ENCODE assay signal across 12 cellular contexts in the genomic region with DNA sequence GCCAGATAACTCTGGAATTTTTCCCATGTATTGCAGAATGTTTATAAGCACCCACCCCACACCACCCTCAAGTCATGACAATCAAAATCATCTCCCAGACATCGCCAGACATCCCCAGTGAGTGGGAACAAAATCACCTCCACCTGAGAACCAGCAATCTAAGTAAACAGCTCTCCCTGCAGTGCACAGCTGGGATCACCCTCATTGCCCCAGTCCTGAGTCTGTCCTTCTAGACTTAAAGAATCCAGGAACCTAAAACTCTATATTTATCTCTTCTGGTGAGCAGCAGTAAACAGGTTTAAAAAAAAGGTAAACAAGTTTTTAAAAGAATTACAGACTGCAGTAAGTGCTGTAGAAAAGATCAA. TPM values are rescaled to one million over a fixed set of nuclear protein-coding genes. Genes with fewer than 3 reads are reported as not detected.
DNase-seq lines count a peak whose midpoint lies in the region; ATAC-seq, FAIRE-seq and TF ChIP-seq lines count a peak whose summit lies in the region.
"Had no signal": no experiment of that assay in that cellular context is flagged by ENCODE, and none has a peak within 500 bp of the region (broad histone marks: within the 10 kb centered on the region; RNA-seq: fewer than 3 reads in every experiment).

No MANE protein-coding gene starts in this region.

- H3K27ac ChIP-seq in SK-N-SH (ENCODE audit: low read depth in 2 of 2, low read length in 1 of 2) (peak overlapping the region in 1 of 2 experiments; percentile 92; a peak in 2 of 4 replicates), GM12878 (ENCODE audit: control insufficient read depth, insufficient read depth) (no peak overlapping the region), neural cell (ENCODE audit: low read length) (no peak overlapping the region), osteoblast (ENCODE audit: low read depth, low read length) (no peak overlapping the region)
- H3K27ac ChIP-seq: BLaER1 treated with 17β-estradiol and CSF1 and Interleukin-3, amounts not matched to agents 10 nM and 100 nM had no signal

- TF ChIP-seq POLR2A in GM12878 (IDR thresholded peaks at IDR 0.05; ENCODE audit: low read depth, low read length): no peak

- CTCF ChIA-PET in SK-N-SH (lab: Yijun Ruan, JAX) (interaction anchor here (0.7 to 2.7 kb wide), 7 partner anchors 11 to 195 kb away, joined by 3 to 21 read pairs (median 4); no protein-coding TSS in a partner anchor), GM12878 (lab: Yijun Ruan, JAX) (interaction anchor here (1.6 kb wide), 1 partner anchor 8 kb away, joined by 4 read pairs; no protein-coding TSS in a partner anchor)

- H3K9me2 ChIP-seq in SK-N-SH: no peaks in the 10 kb centered on the region
- H3K9me2 ChIP-seq in neural cell (ENCODE audit: insufficient read depth, low read length): no peaks in the 10 kb centered on the region

- H2AFZ ChIP-seq in SK-N-SH (ENCODE audit: low read depth): no peak overlapping the region
- no peak overlapping the region for H2AFZ ChIP-seq in GM12878 (ENCODE audit: control insufficient read depth, low read depth, low read length)
- no peak overlapping the region for H2AFZ ChIP-seq in neural cell (ENCODE audit: low read depth, low read length)
- H2AFZ ChIP-seq in osteoblast (ENCODE audit: low read length): no peak overlapping the region

- H3K36me3 ChIP-seq in SK-N-SH (replicated peaks in 1 of 2; ENCODE audit: control insufficient read depth in 1 of 2, insufficient read depth in 2 of 2, low read length in 1 of 2) (no peaks in the 10 kb centered on the region), GM12878 (ENCODE audit: control insufficient read depth in 2 of 2, insufficient read depth in 2 of 2, low read length in 1 of 2) (no peaks in the 10 kb centered on the region), neural cell (ENCODE audit: insufficient read depth, low read length) (no peaks in the 10 kb centered on the region), osteoblast (ENCODE audit: insufficient read depth, low read length) (no peaks in the 10 kb centered on the region)
- H3K36me3 ChIP-seq: BLaER1 treated with 17β-estradiol and CSF1 and Interleukin-3, amounts not matched to agents 10 nM and 100 nM had no signal

- RAD21 ChIA-PET in GM12878 (lab: Charles Lee; ENCODE audit: unreplicated experiment): interaction anchor here (1.0 to 1.4 kb wide), 2 partner anchors 62 to 149 kb away, joined by 4 read pairs; no protein-coding TSS in a partner anchor

- H3K4me3 ChIP-seq in SK-N-SH (ENCODE audit: low read depth in 2 of 2, low read length in 1 of 2) (no peak overlapping the region), GM12878 (no peak overlapping the region), neural cell (ENCODE audit: low read length) (no peak overlapping the region), osteoblast (ENCODE audit: insufficient read depth, low read length) (no peak overlapping the region)
- H3K4me3 ChIP-seq: BLaER1 treated with 17β-estradiol and CSF1 and Interleukin-3, amounts not matched to agents 10 nM and 100 nM had no signal

- H3K4me2 ChIP-seq in SK-N-SH (no peak overlapping the region), GM12878 (ENCODE audit: control insufficient read depth, insufficient read depth) (no peak overlapping the region), neural cell (ENCODE audit: low read length) (no peak overlapping the region), osteoblast (ENCODE audit: insufficient read depth, low read length) (no peak overlapping the region)
- H3K4me2 ChIP-seq: BLaER1 treated with 17β-estradiol and CSF1 and Interleukin-3, amounts not matched to agents 10 nM and 100 nM had no signal

- SMC1A ChIA-PET in GM12878 (lab: Charles Lee; ENCODE audit: uncharacterized antibody, unreplicated experiment): interaction anchor here (0.9 kb wide), 1 partner anchor 148 kb away, joined by 3 read pairs; no protein-coding TSS in a partner anchor

- H3K9me3 ChIP-seq in SK-N-SH: no peaks in the 10 kb centered on the region
- H3K9me3 ChIP-seq in GM12878 (replicated peaks; ENCODE audit: control insufficient read depth, insufficient read depth, low read length): peaks cover 2% of the 10 kb centered on the region; the same call in 2 of the 3 replicates
- no peaks in the 10 kb centered on the region for H3K9me3 ChIP-seq in neural cell (ENCODE audit: low read length)
- H3K9me3 ChIP-seq in osteoblast (ENCODE audit: low read depth, low read length): no peaks in the 10 kb centered on the region

- DNase-seq in SK-N-SH (no peak), GM12878 (ENCODE audit: low read depth, low spot score) (no peak), left colon (no peak), osteoblast (ENCODE audit: insufficient read length, low spot score, missing footprints) (no peak), ecto neural progenitor cell (ENCODE audit: low spot score) (no peak)
- DNase-seq: 8988T; CD4-positive, CD25-positive, alpha-beta regulatory T cell had no signal

- TF ChIP-seq CTCF in SK-N-SH (IDR thresholded peaks at IDR 0.05): no peak
- TF ChIP-seq CTCF in GM12878 (IDR thresholded peaks at IDR 0.05 in 2 of 3, conservative IDR thresholded peaks at IDR 0.05 in 1 of 3; ENCODE audit: control insufficient read depth in 2 of 3, extremely low read depth in 1 of 3, insufficient read depth in 1 of 3, low read depth in 3 of 3, low read length in 3 of 3): peak in 1 of 3 experiments; percentile 22; a peak in 1 of 6 replicates
- peak; percentile 52 for TF ChIP-seq CTCF in neural cell (IDR thresholded peaks at IDR 0.05; ENCODE audit: poor library complexity, severe bottlenecking)
- TF ChIP-seq CTCF in osteoblast (IDR thresholded peaks at IDR 0.05; ENCODE audit: extremely low read depth, low read depth, low read length): no peak

- no peak for ATAC-seq in SK-N-SH treated with all-trans-retinoic acid at 6 μM for 48 hours
- ATAC-seq in GM12878: no peak
- ATAC-seq in left colon: no peak

- TF ChIP-seq EP300 in SK-N-SH (IDR thresholded peaks at IDR 0.05; ENCODE audit: borderline replicate concordance in 1 of 2, low read depth in 1 of 2, low read length in 1 of 2): no peak
- no peak for TF ChIP-seq EP300 in GM12878 (IDR thresholded peaks at IDR 0.05; ENCODE audit: borderline replicate concordance in 1 of 2, control insufficient read depth in 1 of 2, low read depth in 2 of 2, low read length in 2 of 2)
- TF ChIP-seq EP300 in neural cell (conservative IDR thresholded peaks at IDR 0.05; ENCODE audit: poor library complexity, severe bottlenecking): no peak

- 9% methylated on average over 1 of the region's 1 CpG for WGBS in SK-N-SH (ENCODE audit: low lambda C conversion rate)
- WGBS in GM12878 (ENCODE audit: insufficient coverage, insufficient replicate concordance, low lambda C conversion rate, missing lambda C conversion rate): 21% methylated on average over 1 of the region's 1 CpG

- TF ChIP-seq RAD21 in SK-N-SH (IDR thresholded peaks at IDR 0.05; ENCODE audit: low read length) (peak; percentile 59), GM12878 (IDR thresholded peaks at IDR 0.05; ENCODE audit: insufficient read depth, low read depth, low read length) (peak; percentile 53), neural cell (conservative IDR thresholded peaks at IDR 0.05) (peak; percentile 65)

- no peak for FAIRE-seq in GM12878 (lab: Jason Lieb, UNC)
- FAIRE-seq: GM12891, H54 had no signal

- no peaks in the 10 kb centered on the region for H3F3A ChIP-seq in SK-N-SH (replicated peaks; ENCODE audit: insufficient read depth)
- H3F3A ChIP-seq in neural cell (ENCODE audit: insufficient read depth, low read length, poor library complexity, severe bottlenecking): no peaks in the 10 kb centered on the region

- intact Hi-C loops in GM12878 (cut with micrococcal nuclease; ENCODE audit: unreplicated experiment): no loop called here
- intact Hi-C loops in left colon (cut with DNase I, micrococcal nuclease): no loop called here

- POLR2A ChIA-PET in SK-N-SH (lab: Yijun Ruan, JAX) (interaction anchor here (0.6 to 1.8 kb wide), 3 partner anchors 10 to 43 kb away, joined by 3 to 6 read pairs (median 3); a partner anchor contains a TSS), GM12878 (lab: Charles Lee) (no interaction called here)

- BruUV-seq in GM12878 (replicated peaks; lab: Mats Ljungman, UMichigan): no TSS peak

- in situ Hi-C loops in GM12878 (cut with MboI): no loop called here

- no peaks in the 10 kb centered on the region for H3K27me3 ChIP-seq in SK-N-SH (ENCODE audit: insufficient read depth)
- no peaks in the 10 kb centered on the region for H3K27me3 ChIP-seq in GM12878 (replicated peaks in 1 of 2; ENCODE audit: control insufficient read depth in 2 of 2, insufficient read depth in 2 of 2, low read length in 1 of 2)
- no peaks in the 10 kb centered on the region for H3K27me3 ChIP-seq in neural cell (ENCODE audit: insufficient read depth, low read depth, low read length)
- H3K27me3 ChIP-seq in osteoblast (ENCODE audit: insufficient read depth, low read length): peaks cover 4% of the 10 kb centered on the region
- H3K27me3 ChIP-seq: BLaER1 treated with 17β-estradiol and CSF1 and Interleukin-3, amounts not matched to agents 10 nM and 100 nM had no signal

- H3K9ac ChIP-seq in SK-N-SH (no peak overlapping the region), GM12878 (ENCODE audit: control insufficient read depth, insufficient read depth, low read length) (no peak overlapping the region), neural cell (ENCODE audit: low read length) (no peak overlapping the region)
- H3K9ac ChIP-seq: BLaER1 treated with 17β-estradiol and CSF1 and Interleukin-3, amounts not matched to agents 10 nM and 100 nM had no signal

- H4K20me1 ChIP-seq in SK-N-SH (ENCODE audit: insufficient read depth) (no peaks in the 10 kb centered on the region), GM12878 (ENCODE audit: control insufficient read depth, insufficient read depth) (no peaks in the 10 kb centered on the region), neural cell (ENCODE audit: insufficient read depth) (no peaks in the 10 kb centered on the region), osteoblast (ENCODE audit: insufficient read depth, low read length) (no peaks in the 10 kb centered on the region)
- H4K20me1 ChIP-seq: BLaER1 treated with 17β-estradiol and CSF1 and Interleukin-3, amounts not matched to agents 10 nM and 100 nM had no signal

- H3K4me1 ChIP-seq in SK-N-SH (ENCODE audit: control insufficient read depth in 1 of 2, insufficient read depth in 2 of 2, low read depth in 1 of 2, low read length in 1 of 2) (peaks cover 0 to 35% of the 10 kb centered on the region in 2 experiments; a peak in 2 of 4 replicates), GM12878 (ENCODE audit: control insufficient read depth, insufficient read depth, low read length) (no peaks in the 10 kb centered on the region), osteoblast (ENCODE audit: insufficient read depth, low read length) (no peaks in the 10 kb centered on the region)

- no peaks in the 10 kb centered on the region for H3K79me2 ChIP-seq in SK-N-SH (ENCODE audit: insufficient read depth)
- H3K79me2 ChIP-seq in GM12878 (ENCODE audit: control insufficient read depth, insufficient read depth, low read length): no peaks in the 10 kb centered on the region
- H3K79me2 ChIP-seq in neural cell (replicated peaks; ENCODE audit: insufficient read depth, low read length): no peaks in the 10 kb centered on the region
- H3K79me2 ChIP-seq in osteoblast (ENCODE audit: insufficient read depth, low read length): no peaks in the 10 kb centered on the region

RNA-seq across cellular contexts. Expression of a gene that starts 43.3 kb away (rescaled TPM):
- polyA plus RNA-seq in SK-N-SH (2012; rRNA removed): 0.15 and 0.31 TPM in 2 replicates
- 0.45 and 0.51 TPM in 2 replicates for polyA plus RNA-seq in SK-N-SH (2012; cell fraction: cytosol; rRNA removed)
- polyA plus RNA-seq in SK-N-SH (2012; cell fraction: nucleus; rRNA removed): 0.10 and 0.35 TPM in 2 replicates
- total RNA-seq in GM12878 (2013; cell fraction: nucleolus; rRNA removed): 23.1 and 24.6 TPM in 2 replicates
- 27.8 and 30.1 TPM in 2 replicates for total RNA-seq in GM12878 (2014; rRNA removed)
- total RNA-seq in GM12878 (2014; rRNA removed; fragmentation: Illumina TruSeq; extraction: Trizol): 26.2 and 28.0 TPM in 2 replicates
- 52.3 and 53.2 TPM in 2 replicates for total RNA-seq in GM12878 (2021)
- polyA plus RNA-seq in GM12878 (2011; ENCODE audit: low read depth): 23.8 TPM
- polyA plus RNA-seq in GM12878 (2011; rRNA removed): 31.8 and 41.5 TPM in 2 replicates
- polyA plus RNA-seq in GM12878 (2011; cell fraction: cytosol; rRNA removed): 28.7 and 39.8 TPM in 2 replicates
- polyA plus RNA-seq in GM12878 (2011; cell fraction: nucleus; rRNA removed): 21.0 and 27.4 TPM in 2 replicates
- 12.8 and 13.5 TPM in 2 replicates for polyA plus RNA-seq in GM12878 (2012)
- polyA plus RNA-seq in GM12878 (2014; fragmentation: Illumina TruSeq; extraction: Trizol): 43.6 and 61.3 TPM in 2 replicates
- polyA plus RNA-seq in GM12878 (2014; fragmentation: Nextera tagmentation; extraction: Ambion mirVana): 10 to 100 TPM; 13.8 to 17.4 TPM
- 19.3 and 21.3 TPM in 2 replicates for polyA plus RNA-seq in GM12878 (2014; rRNA removed)
- polyA plus RNA-seq in GM12878 (2016; fragmentation: Nextera tagmentation; extraction: Ambion mirVana): 10 to 100 TPM; 25.1 to 26.2 TPM
- polyA minus RNA-seq in GM12878 (2011; rRNA and poly(A)+ RNA removed): 89.3 and 134 TPM in 2 replicates
- 9.1 and 9.9 TPM in 2 replicates for polyA minus RNA-seq in GM12878 (2011; cell fraction: cytosol; rRNA and poly(A)+ RNA removed)
- polyA minus RNA-seq in GM12878 (2011; cell fraction: nucleus; rRNA and poly(A)+ RNA removed): 7.6 and 11.5 TPM in 2 replicates
- polyA plus RNA-seq in neural cell: 0.06 TPM in 1 of 2 replicates, not detected in the other
- polyA minus RNA-seq in neural cell: 0.12 TPM in 1 of 2 replicates, not detected in the other
- 10 to 100 TPM in 1 of 2 donors, 1 to 10 TPM in 1; 2.5 to 11.4 TPM for total RNA-seq in left colon
- 6.8 and 9.8 TPM in 2 replicates for total RNA-seq in osteoblast
